ENCODE assay signal across 33 cellular contexts in the genomic region with DNA sequence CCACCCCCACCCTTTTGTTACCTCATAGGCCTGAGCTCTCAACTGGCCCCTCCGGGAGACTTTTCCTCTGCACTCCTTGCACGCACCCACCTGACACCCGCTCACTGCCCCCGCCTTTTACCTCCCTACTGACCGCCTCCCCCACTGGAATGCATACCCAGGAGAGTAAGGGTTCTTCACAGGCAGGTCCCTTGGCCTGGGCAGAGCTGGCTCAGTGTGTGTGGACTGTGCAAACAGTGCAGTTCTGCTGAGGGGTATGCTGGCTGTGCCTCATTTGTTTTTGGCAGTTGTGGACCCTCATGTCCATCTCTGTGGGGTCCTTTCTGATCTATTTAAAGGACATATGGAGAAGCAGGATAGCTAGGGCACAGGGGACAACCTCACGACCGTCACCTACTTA. TPM values are rescaled to one million over a fixed set of nuclear protein-coding genes. Genes with fewer than 3 reads are reported as not detected.
"Had no signal": no experiment of that assay in that cellular context is flagged by ENCODE, and none has a peak within 500 bp of the region (broad histone marks: within the 10 kb centered on the region; RNA-seq: fewer than 3 reads in every experiment).

No MANE protein-coding gene starts in this region.

- H3K27me3 ChIP-seq: left lung, neural progenitor cell, pancreas, stomach, testis, thyroid gland, transverse colon, upper lobe of left lung had no signal

- H3K27ac ChIP-seq: left lung, lower lobe of right lung, neural progenitor cell, pancreas, prostate gland, skin epidermis, stomach, testis, thyroid gland, transverse colon, upper lobe of left lung had no signal

- H3K27me3 Mint-ChIP-seq: naive B cell; stimulated activated naive B cell treated with anti-CD40 and anti-IgM and Interleukin-4, amounts not matched to agents 10 μg/mL and 1 μg/mL and 100 μg/mL, for 72 hours had no signal

- H3K36me3 ChIP-seq: lower lobe of right lung, neural progenitor cell, pancreas, prostate gland had no signal

- H3K4me3 ChIP-seq: left lung, lower lobe of right lung, neural progenitor cell, pancreas, prostate gland, skin epidermis, stomach, testis, thyroid gland, transverse colon, upper lobe of left lung had no signal

- H3K27ac Mint-ChIP-seq: mesothelial cell of epicardium; nephron progenitor cell; neural progenitor cell; stimulated activated naive B cell treated with anti-CD40 and anti-IgM and Interleukin-4, amounts not matched to agents 10 μg/mL and 1 μg/mL and 100 μg/mL, for 72 hours had no signal

- H3K4me3 Mint-ChIP-seq: immature natural killer cell; mesothelial cell of epicardium; natural killer cell; nephron progenitor cell; neural progenitor cell; stimulated activated naive B cell treated with anti-CD40 and anti-IgM and Interleukin-4, amounts not matched to agents 10 μg/mL and 1 μg/mL and 100 μg/mL, for 72 hours had no signal

- ATAC-seq: left colon; left lung; lower lobe of right lung; natural killer cell; pancreas; right cardiac atrium; sciatic nerve; stimulated activated naive B cell treated with anti-CD40 and anti-IgM and Interleukin-4, amounts not matched to agents 10 μg/mL and 1 μg/mL and 100 μg/mL, for 72 hours; stimulated activated naive CD8-positive, alpha-beta T cell treated with anti-CD3 and anti-CD28 coated beads, Interleukin-15, Interleukin-2, amounts not matched to agents 100 U/mL and 50 U/mL, for 24 hours had no signal

- H3K4me1 Mint-ChIP-seq: neural progenitor cell had no signal

- H3K9me3 ChIP-seq: pancreas, prostate gland, testis, thyroid gland had no signal

- DNase-seq: hypothalamus; immature natural killer cell; kidney; left colon; left lung; lower lobe of right lung; mammary epithelial cell; mesenchymal stem cell; naive B cell; natural killer cell; nephron progenitor cell; pancreas; retina; right cardiac atrium; stimulated activated CD4-positive, alpha-beta T cell treated with anti-CD3 and anti-CD28 coated beads, Interleukin-12 subunit alpha, Interleukin-12 subunit beta, amount 100 ng/mL, for 4 hours; stimulated activated CD4-positive, alpha-beta T cell treated with anti-CD3 and anti-CD28 coated beads, Interleukin-15, amount 100 ng/mL, for 24 hours; stimulated activated CD4-positive, alpha-beta T cell treated with anti-CD3 and anti-CD28 coated beads, Interleukin-2, amount 100 ng/mL, for 24 hours; stimulated activated CD4-positive, alpha-beta T cell treated with anti-CD3 and anti-CD28 coated beads, Interleukin-4, amount 100 ng/mL, for 1 hour; stimulated activated naive B cell treated with anti-CD40 and anti-IgM and Interleukin-4, amounts not matched to agents 10 μg/mL and 1 μg/mL and 100 μg/mL, for 72 hours; stimulated activated naive CD8-positive, alpha-beta T cell treated with anti-CD3 and anti-CD28 coated beads, Interleukin-15, Interleukin-2, amounts not matched to agents 100 U/mL and 50 U/mL, for 24 hours; stomach; testis; thyroid gland; transverse colon; upper lobe of left lung had no signal

- H3K4me1 ChIP-seq: lower lobe of right lung, neural progenitor cell, pancreas had no signal

RNA-seq across cellular contexts. Expression of a gene that starts 59.2 kb away (rescaled TPM):
- total RNA-seq: left colon, liver, lower lobe of right lung, mammary epithelial cell, mononuclear cell, natural killer cell, omental fat pad, transverse colon had no signal
